6 cellular contexts compared by ENCODE assay signal in the genomic region with DNA sequence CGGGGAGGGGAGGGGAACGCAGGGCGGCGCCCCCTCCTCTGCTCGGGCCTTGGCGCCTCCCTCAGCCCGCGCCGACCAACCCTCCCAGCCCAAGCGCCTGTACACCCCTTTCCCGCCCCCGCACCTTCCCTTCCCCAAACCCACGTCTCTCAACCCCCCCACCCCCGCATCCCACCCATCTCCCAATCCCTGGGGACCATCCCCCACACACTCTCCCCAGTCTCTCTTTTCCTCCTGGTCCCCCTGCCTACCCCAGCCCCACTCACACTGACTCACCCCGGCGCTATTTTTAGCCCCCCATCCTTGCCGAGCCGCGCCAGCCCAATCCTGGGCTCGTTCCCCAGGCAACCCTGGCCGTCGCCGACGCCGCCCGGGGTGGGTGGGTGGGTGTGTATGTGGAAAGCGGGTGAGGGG. TPM values are rescaled to one million over a fixed set of nuclear protein-coding genes. Genes with fewer than 3 reads are reported as not detected.
DNase-seq lines count a peak whose midpoint lies in the region; TF ChIP-seq lines count a peak whose summit lies in the region.

No MANE protein-coding gene starts in this region.

- peaks cover 61% of the 10 kb centered on the region for H3K4me1 Mint-ChIP-seq in activated naive CD4-positive, alpha-beta T cell treated with anti-CD3 and anti-CD28 coated beads for 36 hours (ENCODE audit: low read depth)
- peaks cover 45% of the 10 kb centered on the region for H3K4me1 Mint-ChIP-seq in endothelial cell (ENCODE audit: unreplicated experiment)

- intact Hi-C loops in activated naive CD4-positive, alpha-beta T cell treated with anti-CD3 and anti-CD28 coated beads for 36 hours (cut with micrococcal nuclease) = loop anchor here (1.0 to 2.0 kb wide), 2 partner anchors 142 to 172 kb away; no protein-coding TSS in a partner anchor

- H3K36me3 Mint-ChIP-seq in activated naive CD4-positive, alpha-beta T cell treated with anti-CD3 and anti-CD28 coated beads for 36 hours (ENCODE audit: low read depth) = peaks cover 5% of the 10 kb centered on the region
- peaks cover 14% of the 10 kb centered on the region for H3K36me3 Mint-ChIP-seq in endothelial cell (ENCODE audit: low read depth, unreplicated experiment)

- no peak for DNase-seq in activated naive CD4-positive, alpha-beta T cell treated with anti-CD3 and anti-CD28 coated beads for 36 hours
- no peak for DNase-seq in activated naive CD4-positive, alpha-beta T cell treated with anti-CD3 and anti-CD28 coated beads, Interleukin-2, amount 50 U/mL, for 16 hours
- DNase-seq in endothelial cell (ENCODE audit: low spot score) (no peak), retinal pigment epithelial cell (ENCODE audit: low read depth) (no peak), RPMI8226 (no peak), erythroblast (lab: John Stamatoyannopoulos, UW) (no peak)

- H3K27ac Mint-ChIP-seq in activated naive CD4-positive, alpha-beta T cell treated with anti-CD3 and anti-CD28 coated beads for 36 hours = no peak overlapping the region
- H3K27ac Mint-ChIP-seq in endothelial cell (ENCODE audit: unreplicated experiment) = no peak overlapping the region

- H3K4me3 ChIP-seq in retinal pigment epithelial cell (ENCODE audit: low read length) = peak overlapping the region; percentile 69

- peak overlapping the region; percentile 68 for H3K4me3 Mint-ChIP-seq in activated naive CD4-positive, alpha-beta T cell treated with anti-CD3 and anti-CD28 coated beads for 36 hours
- peak overlapping the region; percentile 85 for H3K4me3 Mint-ChIP-seq in endothelial cell (ENCODE audit: unreplicated experiment)

- TF ChIP-seq CTCF in endothelial cell (IDR thresholded peaks at IDR 0.05; ENCODE audit: unreplicated experiment) (no peak), retinal pigment epithelial cell (conservative IDR thresholded peaks at IDR 0.05; ENCODE audit: low read depth, low read length) (no peak)

- H3K9me3 Mint-ChIP-seq in activated naive CD4-positive, alpha-beta T cell treated with anti-CD3 and anti-CD28 coated beads for 36 hours = no peaks in the 10 kb centered on the region
- H3K9me3 Mint-ChIP-seq in endothelial cell (ENCODE audit: unreplicated experiment) = no peaks in the 10 kb centered on the region

- CTCF ChIA-PET in activated naive CD4-positive, alpha-beta T cell treated with anti-CD3 and anti-CD28 coated beads for 36 hours (lab: Charles Lee) = interaction anchor here (2.5 kb wide), 1 partner anchor 148 kb away, joined by 9 read pairs; the partner anchor contains the start of gene POU2F2

- no peak for TF ChIP-seq POLR2A in erythroblast (IDR thresholded peaks at IDR 0.05; ENCODE audit: low read length)

- H3K27me3 Mint-ChIP-seq in activated naive CD4-positive, alpha-beta T cell treated with anti-CD3 and anti-CD28 coated beads for 36 hours (ENCODE audit: low read depth) = no peaks in the 10 kb centered on the region
- peaks cover 10% of the 10 kb centered on the region for H3K27me3 Mint-ChIP-seq in endothelial cell (ENCODE audit: unreplicated experiment)

RNA-seq across cellular contexts. Expression of gene CIC, which starts 11.7 kb away (rescaled TPM):
- 10 to 100 TPM; 60.2 to 61.5 TPM for total RNA-seq in activated naive CD4-positive, alpha-beta T cell treated with anti-CD3 and anti-CD28 coated beads for 36 hours
- total RNA-seq in endothelial cell (ENCODE audit: unreplicated experiment) = 85.7 TPM

RNA-seq across cellular contexts. Expression of gene PRR19, which starts 21.2 kb away (rescaled TPM):
- total RNA-seq in activated naive CD4-positive, alpha-beta T cell treated with anti-CD3 and anti-CD28 coated beads for 36 hours = under 1 TPM; 0.27 to 0.43 TPM
- total RNA-seq in endothelial cell (ENCODE audit: unreplicated experiment) = 1.1 TPM

RNA-seq across cellular contexts. Expression of gene PAFAH1B3, which starts 21.7 kb away (rescaled TPM):
- total RNA-seq in activated naive CD4-positive, alpha-beta T cell treated with anti-CD3 and anti-CD28 coated beads for 36 hours = 10 to 100 TPM; 36.6 TPM
- 61.4 TPM for total RNA-seq in endothelial cell (ENCODE audit: unreplicated experiment)

RNA-seq across cellular contexts. Expression of gene ERF, which starts 25.8 kb away (rescaled TPM):
- 10 to 100 TPM; 52.4 to 55.6 TPM for total RNA-seq in activated naive CD4-positive, alpha-beta T cell treated with anti-CD3 and anti-CD28 coated beads for 36 hours
- 109 TPM for total RNA-seq in endothelial cell (ENCODE audit: unreplicated experiment)

RNA-seq across cellular contexts. Expression of gene TMEM145, which starts 32.3 kb away (rescaled TPM):
- total RNA-seq in activated naive CD4-positive, alpha-beta T cell treated with anti-CD3 and anti-CD28 coated beads for 36 hours = not detected
- 3.9 TPM for total RNA-seq in endothelial cell (ENCODE audit: unreplicated experiment)
